Comparison of ENCODE assay signal across 21 cellular contexts in genomic region chr13:23443878-23444277, GRCh38.
"Had no signal": no experiment of that assay in that cellular context is flagged by ENCODE, and none has a peak within 500 bp of the region (broad histone marks: within the 10 kb centered on the region; RNA-seq: fewer than 3 reads in every experiment).

No MANE protein-coding gene starts in this region.

- H3K4me1 ChIP-seq: esophagus muscularis mucosa, left lung, tibial artery had no signal

- H3K36me3 Mint-ChIP-seq: activated naive CD8-positive, alpha-beta T cell treated with anti-CD3 and anti-CD28 coated beads for 36 hours; brain; naive thymus-derived CD8-positive, alpha-beta T cell had no signal

- H3K79me2 ChIP-seq: hepatocyte had no signal

- H3K27ac Mint-ChIP-seq: activated naive CD8-positive, alpha-beta T cell treated with anti-CD3 and anti-CD28 coated beads for 36 hours; activated T-cell treated with anti-CD3 and anti-CD28 coated beads, Interleukin-2, amount 50 U/mL, for 72 hours; naive thymus-derived CD8-positive, alpha-beta T cell; WTC11 had no signal

- H3K4me3 Mint-ChIP-seq: activated naive CD8-positive, alpha-beta T cell treated with anti-CD3 and anti-CD28 coated beads for 36 hours; activated T-cell treated with anti-CD3 and anti-CD28 coated beads, Interleukin-2, amount 50 U/mL, for 72 hours; brain; naive thymus-derived CD8-positive, alpha-beta T cell; WTC11 had no signal

- H3K27me3 ChIP-seq: esophagus muscularis mucosa, hepatocyte, left lung, right atrium auricular region, tibial artery had no signal

- H3K9me3 Mint-ChIP-seq: activated naive CD8-positive, alpha-beta T cell treated with anti-CD3 and anti-CD28 coated beads for 36 hours; brain; naive thymus-derived CD8-positive, alpha-beta T cell had no signal

- H3K27me3 Mint-ChIP-seq: activated naive CD8-positive, alpha-beta T cell treated with anti-CD3 and anti-CD28 coated beads for 36 hours; naive thymus-derived CD8-positive, alpha-beta T cell had no signal

- H3K4me2 ChIP-seq: hepatocyte had no signal

- H3K9me3 ChIP-seq: esophagus muscularis mucosa, left lung, right atrium auricular region, tibial artery had no signal

- ATAC-seq: activated T-cell treated with anti-CD3 and anti-CD28 coated beads, Interleukin-2, amount 50 U/mL, for 72 hours; left lung; naive thymus-derived CD8-positive, alpha-beta T cell; WTC11 had no signal

- H3K36me3 ChIP-seq: esophagus muscularis mucosa, left lung, right atrium auricular region, tibial artery had no signal

- DNase-seq: activated CD4-positive, alpha-beta T cell treated with anti-CD3 and anti-CD28 coated beads for 48 hours; activated CD8-positive, alpha-beta memory T cell treated with anti-CD3 and anti-CD28 coated beads, Interleukin-2, amount 50 U/mL, for 48 hours; activated gamma-delta T cell treated with Interleukin-2 at 50 U/mL for 16 hours; activated naive CD8-positive, alpha-beta T cell treated with anti-CD3 and anti-CD28 coated beads for 36 hours; activated T-cell treated with anti-CD3 and anti-CD28 coated beads, Interleukin-2, amount 50 U/mL, for 72 hours; amygdala; central memory CD4-positive, alpha-beta T cell; cortex of kidney; effector CD4-positive, alpha-beta T cell; left lung; naive thymus-derived CD8-positive, alpha-beta T cell; nucleus accumbens; stimulated activated CD4-positive, alpha-beta T cell treated with anti-CD3 and anti-CD28 coated beads, Interleukin-4, amount 100 ng/mL, for 24 hours; stimulated activated naive CD4-positive, alpha-beta T cell; tibial artery had no signal

- H3K4me3 ChIP-seq: esophagus muscularis mucosa, hepatocyte, left lung, right atrium auricular region, skin epidermis, tibial artery had no signal

- H3K27ac ChIP-seq: esophagus muscularis mucosa, hepatocyte, left lung, right atrium auricular region, skin epidermis, tibial artery had no signal

- H3K4me1 Mint-ChIP-seq: activated naive CD8-positive, alpha-beta T cell treated with anti-CD3 and anti-CD28 coated beads for 36 hours had no signal

- H2AFZ ChIP-seq: hepatocyte had no signal
